In genomic region chr15:57861039-57861638, GRCh38 we compare ENCODE assay signal across 7 cellular contexts.
DNase-seq lines count a peak whose midpoint lies in the region; ATAC-seq and TF ChIP-seq lines count a peak whose summit lies in the region.

No MANE protein-coding gene starts in this region.

- no peak overlapping the region for H2AFZ ChIP-seq in OCI-LY7 (ENCODE audit: low read length)

- no peaks in the 10 kb centered on the region for H3K9me2 ChIP-seq in OCI-LY7 (ENCODE audit: insufficient read depth, low read length)

- intact Hi-C loops in OCI-LY7 (cut with micrococcal nuclease; ENCODE audit: unreplicated experiment) (loop anchor here (5.0 to 10.0 kb wide), 2 partner anchors 116 to 299 kb away; no protein-coding TSS in a partner anchor), tibial artery (cut with DNase I; ENCODE audit: low total_unique reads) (loop anchor here (5.0 to 10.0 kb wide), 3 partner anchors 106 to 299 kb away; no protein-coding TSS in a partner anchor)

- POLR2A ChIA-PET in OCI-LY7 (lab: Charles Lee): no interaction called here

- no peak overlapping the region for H3K4me2 ChIP-seq in OCI-LY7 (ENCODE audit: low read length)

- H3K9me3 ChIP-seq in OCI-LY7 (ENCODE audit: low read length): no peaks in the 10 kb centered on the region
- H3K9me3 ChIP-seq in tibial artery: no peaks in the 10 kb centered on the region

- no peak overlapping the region for H3K4me3 ChIP-seq in OCI-LY7 (ENCODE audit: low read depth, low read length, poor library complexity, severe bottlenecking)
- no peak overlapping the region for H3K4me3 ChIP-seq in cardiac fibroblast (replicated peaks in 1 of 2; ENCODE audit: low read depth in 2 of 2, low read length in 2 of 2)
- no peak overlapping the region for H3K4me3 ChIP-seq in tibial artery

- CTCF ChIA-PET in OCI-LY7 (lab: Charles Lee; ENCODE audit: unreplicated experiment): no interaction called here

- no peaks in the 10 kb centered on the region for H3K79me2 ChIP-seq in OCI-LY7 (ENCODE audit: insufficient read depth, low read depth, low read length)

- no peaks in the 10 kb centered on the region for H3K36me3 ChIP-seq in OCI-LY7 (ENCODE audit: insufficient read depth, low read length)
- no peaks in the 10 kb centered on the region for H3K36me3 ChIP-seq in tibial artery

- H3K27me3 ChIP-seq in tibial artery: no peaks in the 10 kb centered on the region

- no TSS peak for BruUV-seq in OCI-LY7 (replicated peaks; lab: Mats Ljungman, UMichigan)

- H4K20me1 ChIP-seq in OCI-LY7 (ENCODE audit: insufficient read depth, low read length): no peaks in the 10 kb centered on the region

- DNase-seq in Daoy (ENCODE audit: low read depth) (peak; percentile 53), HS-5 (ENCODE audit: low read depth) (peak; percentile 52), OCI-LY7 (ENCODE audit: low spot score) (peak; percentile 52), cardiac fibroblast (ENCODE audit: low read depth in 2 of 2) (peak; percentile 83 to 87), left kidney (ENCODE audit: low read depth, low spot score) (peak; percentile 80), tibial artery (no peak)

- no peak overlapping the region for H3K27ac ChIP-seq in OCI-LY7 (ENCODE audit: low read depth, low read length, poor library complexity, severe bottlenecking)
- H3K27ac ChIP-seq in tibial artery: no peak overlapping the region

- H3K4me1 ChIP-seq in OCI-LY7 (ENCODE audit: insufficient read depth, low read length, poor library complexity, severe bottlenecking): no peaks in the 10 kb centered on the region
- no peaks in the 10 kb centered on the region for H3K4me1 ChIP-seq in tibial artery

- peak; percentile 98 for TF ChIP-seq CTCF in OCI-LY7 (conservative IDR thresholded peaks at IDR 0.05; ENCODE audit: low read length)
- TF ChIP-seq CTCF in cardiac fibroblast (IDR thresholded peaks at IDR 0.05; ENCODE audit: low read depth, low read length): peak; percentile 63
- TF ChIP-seq CTCF in tibial artery (IDR thresholded peaks at IDR 0.05): peak; percentile 77 to 84

- no peak for ATAC-seq in GM19035 (IDR thresholded peaks at IDR 0.05; ENCODE audit: unreplicated experiment)

Comparison
In these comparisons a context has a peak if more than half of its experiments do, and no peak if none do; other contexts are left out.
1. DNase-seq: peak in Daoy (single experiment), HS-5 (single experiment), OCI-LY7 (single experiment), cardiac fibroblast (2 of 2) and left kidney (single experiment); none in tibial artery (0 of 2).
2. Peak in every context shown above with its lines, with median percentiles within 50 percentile points of each other: CTCF ChIP-seq.